Comparison of ENCODE assay signal across 1 cellular context in the genomic region with DNA sequence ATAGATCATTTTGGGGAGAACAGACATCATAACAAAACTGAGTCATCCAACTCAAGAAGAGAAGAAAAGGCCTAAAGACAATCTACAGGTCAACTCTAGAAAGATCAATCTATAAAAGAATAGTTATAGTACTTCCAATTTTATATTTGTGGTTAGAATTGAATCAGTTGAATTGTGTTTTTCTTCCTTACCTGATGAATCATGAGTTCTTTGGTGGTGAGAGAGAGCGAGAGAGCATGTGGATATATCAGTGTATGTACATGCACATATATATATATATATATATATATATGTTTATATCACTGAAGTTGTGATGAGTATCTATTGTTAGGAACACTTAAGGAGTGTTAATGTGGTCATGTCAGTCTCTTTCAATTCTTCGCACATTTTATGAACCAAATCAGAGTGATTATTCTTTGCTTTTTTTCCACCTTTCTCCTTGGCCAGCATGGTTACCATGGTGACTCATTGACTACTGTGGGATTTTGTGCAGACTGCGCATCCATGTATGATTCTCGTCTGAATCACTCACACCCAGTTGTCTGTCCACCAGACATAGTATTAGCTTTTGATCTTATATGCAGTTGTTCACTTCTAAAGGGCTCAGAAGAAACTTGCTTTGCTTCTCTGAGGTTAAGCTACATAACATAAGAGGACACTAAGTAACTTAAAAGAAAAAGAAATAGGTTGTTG.
TF ChIP-seq lines count a peak whose summit lies in the region.

No MANE protein-coding gene starts in this region.

TF ChIP-seq in HepG2, 621 proteins besides CTCF, POLR2A, EP300 and RAD21 (continued from another document):
- TF ChIP-seq, protein P1, sequence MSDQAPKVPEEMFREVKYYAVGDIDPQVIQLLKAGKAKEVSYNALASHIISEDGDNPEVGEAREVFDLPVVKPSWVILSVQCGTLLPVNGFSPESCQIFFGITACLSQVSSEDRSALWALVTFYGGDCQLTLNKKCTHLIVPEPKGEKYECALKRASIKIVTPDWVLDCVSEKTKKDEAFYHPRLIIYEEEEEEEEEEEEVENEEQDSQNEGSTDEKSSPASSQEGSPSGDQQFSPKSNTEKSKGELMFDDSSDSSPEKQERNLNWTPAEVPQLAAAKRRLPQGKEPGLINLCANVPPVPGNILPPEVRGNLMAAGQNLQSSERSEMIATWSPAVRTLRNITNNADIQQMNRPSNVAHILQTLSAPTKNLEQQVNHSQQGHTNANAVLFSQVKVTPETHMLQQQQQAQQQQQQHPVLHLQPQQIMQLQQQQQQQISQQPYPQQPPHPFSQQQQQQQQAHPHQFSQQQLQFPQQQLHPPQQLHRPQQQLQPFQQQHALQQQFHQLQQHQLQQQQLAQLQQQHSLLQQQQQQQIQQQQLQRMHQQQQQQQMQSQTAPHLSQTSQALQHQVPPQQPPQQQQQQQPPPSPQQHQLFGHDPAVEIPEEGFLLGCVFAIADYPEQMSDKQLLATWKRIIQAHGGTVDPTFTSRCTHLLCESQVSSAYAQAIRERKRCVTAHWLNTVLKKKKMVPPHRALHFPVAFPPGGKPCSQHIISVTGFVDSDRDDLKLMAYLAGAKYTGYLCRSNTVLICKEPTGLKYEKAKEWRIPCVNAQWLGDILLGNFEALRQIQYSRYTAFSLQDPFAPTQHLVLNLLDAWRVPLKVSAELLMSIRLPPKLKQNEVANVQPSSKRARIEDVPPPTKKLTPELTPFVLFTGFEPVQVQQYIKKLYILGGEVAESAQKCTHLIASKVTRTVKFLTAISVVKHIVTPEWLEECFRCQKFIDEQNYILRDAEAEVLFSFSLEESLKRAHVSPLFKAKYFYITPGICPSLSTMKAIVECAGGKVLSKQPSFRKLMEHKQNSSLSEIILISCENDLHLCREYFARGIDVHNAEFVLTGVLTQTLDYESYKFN (CRISPR knock-in tag; conservative IDR thresholded peaks at IDR 0.05) = no peak
- TF ChIP-seq, protein P2, sequence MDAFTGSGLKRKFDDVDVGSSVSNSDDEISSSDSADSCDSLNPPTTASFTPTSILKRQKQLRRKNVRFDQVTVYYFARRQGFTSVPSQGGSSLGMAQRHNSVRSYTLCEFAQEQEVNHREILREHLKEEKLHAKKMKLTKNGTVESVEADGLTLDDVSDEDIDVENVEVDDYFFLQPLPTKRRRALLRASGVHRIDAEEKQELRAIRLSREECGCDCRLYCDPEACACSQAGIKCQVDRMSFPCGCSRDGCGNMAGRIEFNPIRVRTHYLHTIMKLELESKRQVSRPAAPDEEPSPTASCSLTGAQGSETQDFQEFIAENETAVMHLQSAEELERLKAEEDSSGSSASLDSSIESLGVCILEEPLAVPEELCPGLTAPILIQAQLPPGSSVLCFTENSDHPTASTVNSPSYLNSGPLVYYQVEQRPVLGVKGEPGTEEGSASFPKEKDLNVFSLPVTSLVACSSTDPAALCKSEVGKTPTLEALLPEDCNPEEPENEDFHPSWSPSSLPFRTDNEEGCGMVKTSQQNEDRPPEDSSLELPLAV (CRISPR knock-in tag; conservative IDR thresholded peaks at IDR 0.05; ENCODE audit: low read depth) = no peak
